9 cellular contexts compared by ENCODE assay signal in the genomic region with DNA sequence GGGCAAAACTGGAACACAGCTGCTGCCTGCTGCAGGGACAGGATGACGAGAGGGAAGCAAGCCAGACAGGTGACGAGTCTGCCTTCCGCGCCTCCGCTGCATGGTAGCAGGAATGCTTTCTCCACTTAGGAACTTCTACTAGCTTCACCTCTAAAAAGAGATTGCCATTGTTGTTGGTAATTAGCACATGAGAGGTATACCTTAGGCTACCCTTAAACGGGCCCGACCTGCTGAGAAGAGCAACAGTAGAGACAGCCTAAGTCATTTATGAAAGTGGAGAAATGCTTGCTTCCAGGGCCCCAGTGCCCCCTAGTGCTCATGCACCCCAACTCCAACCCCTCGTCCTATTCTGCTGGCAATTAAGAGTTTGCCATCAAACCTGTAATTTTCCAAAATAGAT.
A peak's percentile ranks its signal among the peaks of the same experiment; 100 is the strongest.
DNase-seq lines count a peak whose midpoint lies in the region; ATAC-seq and TF ChIP-seq lines count a peak whose summit lies in the region.
"Had no signal": no experiment of that assay in that cellular context is flagged by ENCODE, and none has a peak within 500 bp of the region (broad histone marks: within the 10 kb centered on the region; RNA-seq: fewer than 3 reads in every experiment).

No MANE protein-coding gene starts in this region.

- H3K4me3 Mint-ChIP-seq in GM23338 = no peak overlapping the region

- H3K27me3 Mint-ChIP-seq in GM23338 (ENCODE audit: insufficient read depth, low read depth, poor library complexity) = peaks cover 16% of the 10 kb centered on the region

- H2AFZ ChIP-seq in GM23338 = no peak overlapping the region

- H3K27ac ChIP-seq in GM23338 (ENCODE audit: low read depth) (no peak overlapping the region), WERI-Rb-1 (peak overlapping the region; percentile 68)
- H3K27ac ChIP-seq: epithelial cell of prostate had no signal

- no peaks in the 10 kb centered on the region for H3K9me2 ChIP-seq in GM23338 (ENCODE audit: insufficient read depth)

- H3K36me3 ChIP-seq in GM23338 (ENCODE audit: insufficient read depth) (no peaks in the 10 kb centered on the region), WERI-Rb-1 (no peaks in the 10 kb centered on the region)

- H3K9me3 Mint-ChIP-seq in GM23338 = no peaks in the 10 kb centered on the region

- no peak overlapping the region for H3K4me3 ChIP-seq in GM23338
- no peak overlapping the region for H3K4me3 ChIP-seq in WERI-Rb-1 (ENCODE audit: low read depth, low read length)
- H3K4me3 ChIP-seq in epithelial cell of proximal tubule (ENCODE audit: low read depth, low read length) = no peak overlapping the region

- H3K79me2 ChIP-seq in GM23338 (replicated peaks; ENCODE audit: insufficient read depth) = no peaks in the 10 kb centered on the region

- peaks cover 29% of the 10 kb centered on the region for H3K4me1 Mint-ChIP-seq in GM23338

- H3K27ac Mint-ChIP-seq in GM23338 = no peak overlapping the region

- DNase-seq in CD1c-positive myeloid dendritic cell (ENCODE audit: extremely low spot score) (peak; percentile 24), GM23338 (ENCODE audit: low spot score) (peak; percentile 94), WERI-Rb-1 (peak; percentile 73), epithelial cell of proximal tubule (ENCODE audit: low read depth) (no peak), HuH-7 (ENCODE audit: low spot score) (no peak), hepatic stellate cell (ENCODE audit: low spot score) (no peak)
- peak; percentile 39 to 48 for DNase-seq in stimulated activated CD4-positive, alpha-beta T cell treated with anti-CD3 and anti-CD28 coated beads, Interleukin-2, amount 100 ng/mL, for 24 hours

- H3K9me3 ChIP-seq in WERI-Rb-1 (ENCODE audit: severe bottlenecking) = peaks cover 3% of the 10 kb centered on the region

- ATAC-seq in GM23338 = peak; percentile 85
- no peak for ATAC-seq in HG02763 (IDR thresholded peaks at IDR 0.05; ENCODE audit: unreplicated experiment)

- H3K27me3 ChIP-seq in GM23338 (ENCODE audit: insufficient read depth) (peaks cover 23% of the 10 kb centered on the region), WERI-Rb-1 (ENCODE audit: insufficient read depth, low read depth, severe bottlenecking) (no peaks in the 10 kb centered on the region)

- H3F3A ChIP-seq in GM23338 (replicated peaks; ENCODE audit: low read depth) = no peaks in the 10 kb centered on the region

- no peaks in the 10 kb centered on the region; the same call in 2 of the 3 replicates for H3K36me3 Mint-ChIP-seq in GM23338 (ENCODE audit: low read depth)

- H3K4me1 ChIP-seq in GM23338 (ENCODE audit: insufficient read depth) = peaks cover 24% of the 10 kb centered on the region

- peak overlapping the region; percentile 29; the same call in 1 of the 2 replicates for H3K4me2 ChIP-seq in GM23338

- peak; percentile 85 to 88 for TF ChIP-seq CTCF in GM23338 (conservative IDR thresholded peaks at IDR 0.05; ENCODE audit: low read depth in 2 of 2)
- TF ChIP-seq CTCF in WERI-Rb-1 (IDR thresholded peaks at IDR 0.05; ENCODE audit: low read depth, low read length) = peak; percentile 86
- peak; percentile 63 for TF ChIP-seq CTCF in epithelial cell of proximal tubule (conservative IDR thresholded peaks at IDR 0.05; ENCODE audit: low read depth, low read length)

- H4K20me1 ChIP-seq in GM23338 (replicated peaks; ENCODE audit: insufficient read depth) = no peaks in the 10 kb centered on the region

TF ChIP-seq in GM23338, 12 proteins besides CTCF, POLR2A, EP300 and RAD21:
- TF ChIP-seq ZNF331 (CRISPR knock-in tag; IDR thresholded peaks at IDR 0.05; ENCODE audit: low read depth) = no peak
- TF ChIP-seq STAT1 (IDR thresholded peaks at IDR 0.05; ENCODE audit: unreplicated experiment) = no peak
- TF ChIP-seq CREB1 (CRISPR knock-in tag; IDR thresholded peaks at IDR 0.05; ENCODE audit: low read depth) = 0 out of 2 replicates have a peak, but pooled peaks have one; percentile 38
- no peak; the same call in none of the 2 replicates for TF ChIP-seq POLR2AphosphoS5 (IDR thresholded peaks at IDR 0.05; ENCODE audit: low read depth)
- TF ChIP-seq EZH2phosphoT487 (IDR thresholded peaks at IDR 0.05; ENCODE audit: unreplicated experiment) = no peak
- TF ChIP-seq ZNF114 (CRISPR knock-in tag; IDR thresholded peaks at IDR 0.05) = peak; percentile 75; the same call in 1 of the 2 replicates
- TF ChIP-seq, protein P1, sequence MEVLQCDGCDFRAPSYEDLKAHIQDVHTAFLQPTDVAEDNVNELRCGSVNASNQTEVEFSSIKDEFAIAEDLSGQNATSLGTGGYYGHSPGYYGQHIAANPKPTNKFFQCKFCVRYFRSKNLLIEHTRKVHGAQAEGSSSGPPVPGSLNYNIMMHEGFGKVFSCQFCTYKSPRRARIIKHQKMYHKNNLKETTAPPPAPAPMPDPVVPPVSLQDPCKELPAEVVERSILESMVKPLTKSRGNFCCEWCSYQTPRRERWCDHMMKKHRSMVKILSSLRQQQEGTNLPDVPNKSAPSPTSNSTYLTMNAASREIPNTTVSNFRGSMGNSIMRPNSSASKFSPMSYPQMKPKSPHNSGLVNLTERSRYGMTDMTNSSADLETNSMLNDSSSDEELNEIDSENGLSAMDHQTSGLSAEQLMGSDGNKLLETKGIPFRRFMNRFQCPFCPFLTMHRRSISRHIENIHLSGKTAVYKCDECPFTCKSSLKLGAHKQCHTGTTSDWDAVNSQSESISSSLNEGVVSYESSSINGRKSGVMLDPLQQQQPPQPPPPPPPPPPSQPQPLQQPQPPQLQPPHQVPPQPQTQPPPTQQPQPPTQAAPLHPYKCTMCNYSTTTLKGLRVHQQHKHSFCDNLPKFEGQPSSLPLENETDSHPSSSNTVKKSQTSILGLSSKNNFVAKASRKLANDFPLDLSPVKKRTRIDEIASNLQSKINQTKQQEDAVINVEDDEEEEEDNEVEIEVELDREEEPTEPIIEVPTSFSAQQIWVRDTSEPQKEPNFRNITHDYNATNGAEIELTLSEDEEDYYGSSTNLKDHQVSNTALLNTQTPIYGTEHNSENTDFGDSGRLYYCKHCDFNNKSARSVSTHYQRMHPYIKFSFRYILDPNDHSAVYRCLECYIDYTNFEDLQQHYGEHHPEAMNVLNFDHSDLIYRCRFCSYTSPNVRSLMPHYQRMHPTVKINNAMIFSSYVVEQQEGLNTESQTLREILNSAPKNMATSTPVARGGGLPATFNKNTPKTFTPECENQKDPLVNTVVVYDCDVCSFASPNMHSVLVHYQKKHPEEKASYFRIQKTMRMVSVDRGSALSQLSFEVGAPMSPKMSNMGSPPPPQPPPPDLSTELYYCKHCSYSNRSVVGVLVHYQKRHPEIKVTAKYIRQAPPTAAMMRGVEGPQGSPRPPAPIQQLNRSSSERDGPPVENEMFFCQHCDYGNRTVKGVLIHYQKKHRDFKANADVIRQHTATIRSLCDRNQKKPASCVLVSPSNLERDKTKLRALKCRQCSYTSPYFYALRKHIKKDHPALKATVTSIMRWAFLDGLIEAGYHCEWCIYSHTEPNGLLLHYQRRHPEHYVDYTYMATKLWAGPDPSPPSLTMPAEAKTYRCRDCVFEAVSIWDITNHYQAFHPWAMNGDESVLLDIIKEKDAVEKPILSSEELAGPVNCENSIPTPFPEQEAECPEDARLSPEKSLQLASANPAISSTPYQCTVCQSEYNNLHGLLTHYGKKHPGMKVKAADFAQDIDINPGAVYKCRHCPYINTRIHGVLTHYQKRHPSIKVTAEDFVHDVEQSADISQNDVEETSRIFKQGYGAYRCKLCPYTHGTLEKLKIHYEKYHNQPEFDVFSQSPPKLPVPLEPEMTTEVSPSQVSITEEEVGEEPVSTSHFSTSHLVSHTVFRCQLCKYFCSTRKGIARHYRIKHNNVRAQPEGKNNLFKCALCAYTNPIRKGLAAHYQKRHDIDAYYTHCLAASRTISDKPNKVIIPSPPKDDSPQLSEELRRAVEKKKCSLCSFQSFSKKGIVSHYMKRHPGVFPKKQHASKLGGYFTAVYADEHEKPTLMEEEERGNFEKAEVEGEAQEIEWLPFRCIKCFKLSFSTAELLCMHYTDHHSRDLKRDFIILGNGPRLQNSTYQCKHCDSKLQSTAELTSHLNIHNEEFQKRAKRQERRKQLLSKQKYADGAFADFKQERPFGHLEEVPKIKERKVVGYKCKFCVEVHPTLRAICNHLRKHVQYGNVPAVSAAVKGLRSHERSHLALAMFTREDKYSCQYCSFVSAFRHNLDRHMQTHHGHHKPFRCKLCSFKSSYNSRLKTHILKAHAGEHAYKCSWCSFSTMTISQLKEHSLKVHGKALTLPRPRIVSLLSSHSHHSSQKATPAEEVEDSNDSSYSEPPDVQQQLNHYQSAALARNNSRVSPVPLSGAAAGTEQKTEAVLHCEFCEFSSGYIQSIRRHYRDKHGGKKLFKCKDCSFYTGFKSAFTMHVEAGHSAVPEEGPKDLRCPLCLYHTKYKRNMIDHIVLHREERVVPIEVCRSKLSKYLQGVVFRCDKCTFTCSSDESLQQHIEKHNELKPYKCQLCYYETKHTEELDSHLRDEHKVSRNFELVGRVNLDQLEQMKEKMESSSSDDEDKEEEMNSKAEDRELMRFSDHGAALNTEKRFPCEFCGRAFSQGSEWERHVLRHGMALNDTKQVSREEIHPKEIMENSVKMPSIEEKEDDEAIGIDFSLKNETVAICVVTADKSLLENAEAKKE (CRISPR knock-in tag; IDR thresholded peaks at IDR 0.05) = peak; percentile 95
- TF ChIP-seq, protein P2, sequence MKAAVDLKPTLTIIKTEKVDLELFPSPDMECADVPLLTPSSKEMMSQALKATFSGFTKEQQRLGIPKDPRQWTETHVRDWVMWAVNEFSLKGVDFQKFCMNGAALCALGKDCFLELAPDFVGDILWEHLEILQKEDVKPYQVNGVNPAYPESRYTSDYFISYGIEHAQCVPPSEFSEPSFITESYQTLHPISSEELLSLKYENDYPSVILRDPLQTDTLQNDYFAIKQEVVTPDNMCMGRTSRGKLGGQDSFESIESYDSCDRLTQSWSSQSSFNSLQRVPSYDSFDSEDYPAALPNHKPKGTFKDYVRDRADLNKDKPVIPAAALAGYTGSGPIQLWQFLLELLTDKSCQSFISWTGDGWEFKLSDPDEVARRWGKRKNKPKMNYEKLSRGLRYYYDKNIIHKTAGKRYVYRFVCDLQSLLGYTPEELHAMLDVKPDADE (IDR thresholded peaks at IDR 0.05) = no peak

Comparison
In these comparisons a context has a peak if more than half of its experiments do, and no peak if none do; other contexts are left out.
1. DNase-seq: peak in CD1c-positive myeloid dendritic cell (single experiment), GM23338 (single experiment), WERI-Rb-1 (single experiment) and stimulated activated CD4-positive, alpha-beta T cell treated with anti-CD3 and anti-CD28 coated beads, Interleukin-2, amount 100 ng/mL, for 24 hours (2 of 2); none in epithelial cell of proximal tubule (single experiment), HuH-7 (single experiment) and hepatic stellate cell (single experiment).
2. Peak in every context shown above with its lines, with median percentiles within 50 percentile points of each other: CTCF ChIP-seq.